8 cellular contexts compared by ENCODE assay signal in the genomic region with DNA sequence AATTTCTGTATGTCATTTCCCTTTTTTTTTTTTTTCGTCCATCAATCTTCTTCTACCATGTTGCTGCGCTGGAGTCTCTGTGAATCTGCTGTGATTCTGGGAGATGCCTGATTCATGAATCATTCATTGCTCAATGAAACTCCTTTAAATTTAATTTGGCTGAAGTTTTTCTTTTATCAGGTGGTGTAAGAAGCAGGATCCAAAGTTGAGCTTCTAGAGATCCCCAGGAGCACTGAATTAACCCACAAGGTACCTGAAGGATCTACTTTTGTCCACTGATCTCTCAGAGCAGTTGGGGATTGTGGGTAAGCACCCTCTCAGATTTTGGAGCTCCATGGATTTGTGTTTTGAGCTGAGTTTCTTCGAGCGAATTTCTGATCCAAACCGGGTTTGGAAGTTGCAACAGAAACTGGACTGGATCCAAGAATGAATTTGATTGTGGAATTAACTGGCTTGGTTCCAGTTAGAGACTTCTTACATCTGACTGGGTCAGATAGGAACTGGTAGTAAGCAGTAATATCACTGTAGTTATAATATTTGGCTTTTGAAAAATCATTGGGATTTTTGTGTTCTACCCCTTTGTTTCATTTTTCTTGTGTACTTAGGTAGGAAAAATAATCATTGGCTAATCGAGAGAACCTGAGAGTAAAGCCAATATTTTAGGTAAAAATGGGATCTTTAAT.
"Had no signal": no experiment of that assay in that cellular context is flagged by ENCODE, and none has a peak within 500 bp of the region (broad histone marks: within the 10 kb centered on the region; RNA-seq: fewer than 3 reads in every experiment).

No MANE protein-coding gene starts in this region.

- H3K36me3 ChIP-seq: HAP-1 had no signal

- H3K36me3 Mint-ChIP-seq: IgD-negative memory B cell had no signal

- ATAC-seq: HCT116, HepG2 had no signal

- DNase-seq: GOT3, H7, HFFc6 had no signal

- H3K27me3 Mint-ChIP-seq: IgD-negative memory B cell had no signal

- H3K4me3 Mint-ChIP-seq: HFFc6, IgD-negative memory B cell had no signal

- H3K4me1 ChIP-seq: HAP-1 had no signal

- H3K9me3 ChIP-seq: HAP-1 had no signal

- H3K4me3 ChIP-seq: HAP-1 had no signal

- H3K27ac ChIP-seq: HL-60 had no signal

- H3K27ac Mint-ChIP-seq: HFFc6, IgD-negative memory B cell had no signal

- H3K4me1 Mint-ChIP-seq: IgD-negative memory B cell had no signal
